ENCODE assay signal across 1 cellular context in genomic region chr10:69872326-69872725, GRCh38.
TF ChIP-seq lines count a peak whose summit lies in the region.

No MANE protein-coding gene starts in this region.

TF ChIP-seq in SK-N-SH, 30 proteins besides CTCF, POLR2A, EP300 and RAD21 (continued from another document):
- no peak for TF ChIP-seq IRF3 (IDR thresholded peaks at IDR 0.05; ENCODE audit: low read depth, low read length)
- no peak for TF ChIP-seq USF2 (IDR thresholded peaks at IDR 0.05; ENCODE audit: borderline replicate concordance, low read depth, low read length)
- no peak for TF ChIP-seq ELF1 (IDR thresholded peaks at IDR 0.05)
- no peak for TF ChIP-seq MXI1 (IDR thresholded peaks at IDR 0.05; ENCODE audit: low read depth, low read length)
